ENCODE assay signal across 12 cellular contexts in the genomic region with DNA sequence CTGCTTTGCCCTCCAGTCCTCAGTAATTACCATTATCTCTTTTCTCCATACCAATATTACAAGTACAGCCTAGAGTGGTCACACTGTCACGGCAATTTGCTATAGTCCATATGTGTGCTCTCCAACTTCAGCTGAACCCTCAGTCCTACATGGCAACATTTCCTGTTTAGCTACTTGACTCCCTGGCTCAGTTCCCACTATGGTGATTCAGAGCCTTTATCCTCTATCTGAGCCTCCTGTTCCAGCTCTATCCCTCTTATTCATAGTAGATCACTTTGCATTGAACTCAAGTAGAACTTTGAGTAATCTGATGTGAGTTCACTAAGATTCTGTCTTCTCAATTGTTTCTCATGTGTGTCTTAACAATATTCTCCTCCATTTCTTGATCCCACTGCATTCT. TPM values are rescaled to one million over a fixed set of nuclear protein-coding genes. Genes with fewer than 3 reads are reported as not detected.
A peak's percentile ranks its signal among the peaks of the same experiment; 100 is the strongest.
DNase-seq lines count a peak whose midpoint lies in the region; ATAC-seq and TF ChIP-seq lines count a peak whose summit lies in the region.
"Had no signal": no experiment of that assay in that cellular context is flagged by ENCODE, and none has a peak within 500 bp of the region (broad histone marks: within the 10 kb centered on the region; RNA-seq: fewer than 3 reads in every experiment).

No MANE protein-coding gene starts in this region.

- no peak overlapping the region for H3K4me3 ChIP-seq in A673 (ENCODE audit: low read depth, low read length, poor library complexity, severe bottlenecking)
- H3K4me3 ChIP-seq in PC-9: no peak overlapping the region
- H3K4me3 ChIP-seq: thoracic aorta had no signal

- no peak overlapping the region for H3K27ac Mint-ChIP-seq in WTC11
- H3K27ac Mint-ChIP-seq: progenitor cell of endocrine pancreas had no signal

- H3K36me3 ChIP-seq in A673 (ENCODE audit: insufficient read depth, low read length, poor library complexity, severe bottlenecking) (no peaks in the 10 kb centered on the region), PC-9 (ENCODE audit: low read depth) (peaks cover 31% of the 10 kb centered on the region)
- H3K36me3 ChIP-seq: thoracic aorta had no signal

- peaks cover 12% of the 10 kb centered on the region for H3K4me1 ChIP-seq in A673 (ENCODE audit: insufficient read depth, low read length, poor library complexity, severe bottlenecking)
- peaks cover 14% of the 10 kb centered on the region for H3K4me1 ChIP-seq in PC-9 (replicated peaks; ENCODE audit: insufficient read depth)

- no peaks in the 10 kb centered on the region for H3K79me2 ChIP-seq in PC-9 (ENCODE audit: low read depth)

- H2AFZ ChIP-seq in PC-9: no peak overlapping the region

- H4K20me1 ChIP-seq in PC-9 (ENCODE audit: insufficient read depth): no peaks in the 10 kb centered on the region

- no peaks in the 10 kb centered on the region for H3K4me1 Mint-ChIP-seq in WTC11

- peaks cover 14% of the 10 kb centered on the region; the same call in 1 of the 2 replicates for H3F3A ChIP-seq in PC-9 (ENCODE audit: insufficient read depth, low read depth)

- H3K27ac ChIP-seq in A673 (ENCODE audit: low read depth, low read length, poor library complexity, severe bottlenecking): no peak overlapping the region
- H3K27ac ChIP-seq in PC-9: peak overlapping the region; percentile 25
- H3K27ac ChIP-seq: C4-2B, thoracic aorta had no signal

- DNase-seq in A673 (ENCODE audit: low spot score): peak; percentile 89
- DNase-seq in HPDE6-E6E7 (ENCODE audit: extremely low spot score): peak; percentile 77
- DNase-seq in PC-9: peak; percentile 61 to 75
- peak; percentile 71 for DNase-seq in fibroblast of the conjunctiva (ENCODE audit: low read depth)
- DNase-seq in stimulated activated CD4-positive, alpha-beta T cell treated with anti-CD3 and anti-CD28 coated beads, Interleukin-1b, Interleukin-23, amount 100 ng/mL, for 48 hours: no peak
- no peak for DNase-seq in WTC11 (ENCODE audit: low spot score)
- DNase-seq in iPS-NIHi7 (ENCODE audit: extremely low spot score): no peak
- DNase-seq in stimulated activated CD4-positive, alpha-beta T cell treated with anti-CD3 and anti-CD28 coated beads, Interleukin-4, amount 100 ng/mL, for 4 hours: no peak
- DNase-seq: activated CD4-positive, CD25-positive, alpha-beta regulatory T cell treated with anti-CD3 and anti-CD28 coated beads, Interleukin-2, amount 50 U/mL, for 72 hours had no signal

- TF ChIP-seq CTCF in A673 (conservative IDR thresholded peaks at IDR 0.05; ENCODE audit: low read depth, low read length): no peak
- TF ChIP-seq CTCF in PC-9 (conservative IDR thresholded peaks at IDR 0.05): no peak
- no peak for TF ChIP-seq CTCF in WTC11 (IDR thresholded peaks at IDR 0.05)

- H3K27me3 ChIP-seq in A673 (replicated peaks; ENCODE audit: insufficient read depth, low read depth, low read length, poor library complexity) (no peaks in the 10 kb centered on the region), PC-9 (ENCODE audit: insufficient read depth, low read depth) (no peaks in the 10 kb centered on the region)

- POLR2A ChIA-PET in A673 (lab: Charles Lee; ENCODE audit: low non-redundant PET) (no interaction called here), PC-9 (lab: Charles Lee; ENCODE audit: unreplicated experiment) (interaction anchor here (0.7 kb wide), 1 partner anchor 92 kb away, joined by 3 read pairs; no protein-coding TSS in a partner anchor), WTC11 (lab: Charles Lee) (no interaction called here)

- intact Hi-C loops in A673 (cut with micrococcal nuclease; ENCODE audit: unreplicated experiment) (loop anchor here (10.0 kb wide), 1 partner anchor 61 kb away; no protein-coding TSS in a partner anchor), PC-9 (cut with micrococcal nuclease; ENCODE audit: unreplicated experiment) (no loop called here)

- peak overlapping the region; percentile 48 for H3K4me2 ChIP-seq in PC-9

- H3K9me3 ChIP-seq in A673 (ENCODE audit: low read depth, low read length, poor library complexity, severe bottlenecking) (no peaks in the 10 kb centered on the region), PC-9 (ENCODE audit: insufficient read depth, low read depth) (no peaks in the 10 kb centered on the region; the same call in 1 of the 2 replicates)
- H3K9me3 ChIP-seq: thoracic aorta had no signal

- H3K27me3 Mint-ChIP-seq in WTC11 (ENCODE audit: low read depth): no peaks in the 10 kb centered on the region
- H3K27me3 Mint-ChIP-seq: progenitor cell of endocrine pancreas had no signal

- no peak overlapping the region for H3K4me3 Mint-ChIP-seq in WTC11

- CTCF ChIA-PET in A673 (lab: Charles Lee): interaction anchor here (0.6 to 1.0 kb wide), 3 partner anchors 44 to 391 kb away, joined by 4 to 7 read pairs (median 4); partner anchors contain the start of genes CRLF3 and GOSR1
- CTCF ChIA-PET in PC-9 (lab: Charles Lee): interaction anchor here (0.7 to 0.9 kb wide), 2 partner anchors 28 to 298 kb away, joined by 3 to 8 read pairs; no protein-coding TSS in a partner anchor
- CTCF ChIA-PET in WTC11 (lab: Charles Lee): no interaction called here

- ATAC-seq in WTC11: no peak

- H3K36me3 Mint-ChIP-seq in WTC11: no peaks in the 10 kb centered on the region

- BruUV-seq in A673 (replicated peaks; lab: Mats Ljungman, UMichigan): no TSS peak
- BruUV-seq in PC-9 (replicated peaks; lab: Mats Ljungman, UMichigan): no TSS peak

- H3K9me2 ChIP-seq in PC-9 (ENCODE audit: insufficient read depth): no peaks in the 10 kb centered on the region

- no peaks in the 10 kb centered on the region for H3K9me3 Mint-ChIP-seq in WTC11

TF ChIP-seq in WTC11, 78 proteins besides CTCF, POLR2A, EP300 and RAD21 (continues in another document):
- no peak for TF ChIP-seq EMX1 (CRISPR knock-in tag; IDR thresholded peaks at IDR 0.05)
- TF ChIP-seq E2F1 (CRISPR knock-in tag; IDR thresholded peaks at IDR 0.05): no peak
- no peak for TF ChIP-seq ATF1 (CRISPR knock-in tag; IDR thresholded peaks at IDR 0.05)
- no peak for TF ChIP-seq KAT7 (CRISPR knock-in tag; IDR thresholded peaks at IDR 0.05; ENCODE audit: borderline replicate concordance)
- TF ChIP-seq TEAD4 (CRISPR knock-in tag; IDR thresholded peaks at IDR 0.05): no peak
- TF ChIP-seq, protein P1, sequence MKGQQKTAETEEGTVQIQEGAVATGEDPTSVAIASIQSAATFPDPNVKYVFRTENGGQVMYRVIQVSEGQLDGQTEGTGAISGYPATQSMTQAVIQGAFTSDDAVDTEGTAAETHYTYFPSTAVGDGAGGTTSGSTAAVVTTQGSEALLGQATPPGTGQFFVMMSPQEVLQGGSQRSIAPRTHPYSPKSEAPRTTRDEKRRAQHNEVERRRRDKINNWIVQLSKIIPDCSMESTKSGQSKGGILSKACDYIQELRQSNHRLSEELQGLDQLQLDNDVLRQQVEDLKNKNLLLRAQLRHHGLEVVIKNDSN (CRISPR knock-in tag; IDR thresholded peaks at IDR 0.05): no peak
- TF ChIP-seq SP1 (CRISPR knock-in tag; conservative IDR thresholded peaks at IDR 0.05): no peak
- TF ChIP-seq NFATC4 (CRISPR knock-in tag; IDR thresholded peaks at IDR 0.05): no peak
- TF ChIP-seq GTF2I (CRISPR knock-in tag; conservative IDR thresholded peaks at IDR 0.05): no peak
- TF ChIP-seq ZNF532 (CRISPR knock-in tag; IDR thresholded peaks at IDR 0.05; ENCODE audit: borderline replicate concordance): no peak
- TF ChIP-seq GABPB1 (CRISPR knock-in tag; IDR thresholded peaks at IDR 0.05): no peak
- TF ChIP-seq NR2C2 (CRISPR knock-in tag; IDR thresholded peaks at IDR 0.05): no peak
- TF ChIP-seq ZNF138 (CRISPR knock-in tag; conservative IDR thresholded peaks at IDR 0.05): no peak
- no peak for TF ChIP-seq ZNF671 (CRISPR knock-in tag; IDR thresholded peaks at IDR 0.05)
- TF ChIP-seq ZNF232 (CRISPR knock-in tag; IDR thresholded peaks at IDR 0.05): no peak

RNA-seq across cellular contexts. Expression of gene GOSR1, which starts 43.7 kb away (rescaled TPM):
- total RNA-seq in A673 (2021) (61.2 and 69.1 TPM in 2 replicates), PC-9 (2021) (30.1 and 43.7 TPM in 2 replicates), WTC11 (2021) (37.4 to 41.1 TPM (median 39.3 TPM) in 3 replicates)

RNA-seq across cellular contexts. Expression of gene CPD, which starts 54.8 kb away (rescaled TPM):
- 38.0 and 52.6 TPM in 2 replicates for total RNA-seq in A673 (2021)
- total RNA-seq in PC-9 (2021): 44.7 and 55.0 TPM in 2 replicates
- total RNA-seq in WTC11 (2021): 36.1 to 43.0 TPM (median 40.1 TPM) in 3 replicates

Comparison
In these comparisons a context has a peak if more than half of its experiments do, and no peak if none do; other contexts are left out.
1. DNase-seq: peak in A673 (single experiment), HPDE6-E6E7 (single experiment), PC-9 (2 of 2) and fibroblast of the conjunctiva (single experiment); none in stimulated activated CD4-positive, alpha-beta T cell treated with anti-CD3 and anti-CD28 coated beads, Interleukin-1b, Interleukin-23, amount 100 ng/mL, for 48 hours (single experiment), WTC11 (single experiment), iPS-NIHi7 (single experiment) and stimulated activated CD4-positive, alpha-beta T cell treated with anti-CD3 and anti-CD28 coated beads, Interleukin-4, amount 100 ng/mL, for 4 hours (0 of 2).